Comparison of ENCODE assay signal across 1 cellular context in the genomic region with DNA sequence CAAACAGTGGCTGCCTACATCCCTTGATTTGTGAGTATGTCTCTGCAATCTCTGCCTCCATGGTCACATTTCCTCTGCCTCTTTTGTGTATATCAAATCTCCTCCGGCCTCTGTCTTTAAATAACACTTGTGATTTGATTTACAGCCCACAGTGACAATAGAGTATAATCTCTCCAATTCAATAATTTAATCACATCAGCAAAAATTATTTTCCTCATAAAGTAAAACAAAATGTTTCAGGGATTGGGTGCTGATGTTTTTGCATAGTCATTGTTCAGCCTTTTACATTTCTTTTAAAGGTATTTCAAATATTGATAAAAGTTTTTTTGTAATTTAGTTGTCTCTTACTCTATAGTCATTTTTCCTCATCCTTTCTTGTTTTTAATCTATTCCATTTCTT.
TF ChIP-seq lines count a peak whose summit lies in the region.

No MANE protein-coding gene starts in this region.

TF ChIP-seq in GM23338, 12 proteins besides CTCF, POLR2A, EP300 and RAD21 (continued from another document):
- TF ChIP-seq, protein P1, sequence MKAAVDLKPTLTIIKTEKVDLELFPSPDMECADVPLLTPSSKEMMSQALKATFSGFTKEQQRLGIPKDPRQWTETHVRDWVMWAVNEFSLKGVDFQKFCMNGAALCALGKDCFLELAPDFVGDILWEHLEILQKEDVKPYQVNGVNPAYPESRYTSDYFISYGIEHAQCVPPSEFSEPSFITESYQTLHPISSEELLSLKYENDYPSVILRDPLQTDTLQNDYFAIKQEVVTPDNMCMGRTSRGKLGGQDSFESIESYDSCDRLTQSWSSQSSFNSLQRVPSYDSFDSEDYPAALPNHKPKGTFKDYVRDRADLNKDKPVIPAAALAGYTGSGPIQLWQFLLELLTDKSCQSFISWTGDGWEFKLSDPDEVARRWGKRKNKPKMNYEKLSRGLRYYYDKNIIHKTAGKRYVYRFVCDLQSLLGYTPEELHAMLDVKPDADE (IDR thresholded peaks at IDR 0.05), result no peak
- TF ChIP-seq POLR2AphosphoS5 (IDR thresholded peaks at IDR 0.05; ENCODE audit: low read depth), result no peak
- no peak for TF ChIP-seq EZH2 (IDR thresholded peaks at IDR 0.05; ENCODE audit: low read depth, unreplicated experiment)
